32 cellular contexts compared by ENCODE assay signal in the genomic region with DNA sequence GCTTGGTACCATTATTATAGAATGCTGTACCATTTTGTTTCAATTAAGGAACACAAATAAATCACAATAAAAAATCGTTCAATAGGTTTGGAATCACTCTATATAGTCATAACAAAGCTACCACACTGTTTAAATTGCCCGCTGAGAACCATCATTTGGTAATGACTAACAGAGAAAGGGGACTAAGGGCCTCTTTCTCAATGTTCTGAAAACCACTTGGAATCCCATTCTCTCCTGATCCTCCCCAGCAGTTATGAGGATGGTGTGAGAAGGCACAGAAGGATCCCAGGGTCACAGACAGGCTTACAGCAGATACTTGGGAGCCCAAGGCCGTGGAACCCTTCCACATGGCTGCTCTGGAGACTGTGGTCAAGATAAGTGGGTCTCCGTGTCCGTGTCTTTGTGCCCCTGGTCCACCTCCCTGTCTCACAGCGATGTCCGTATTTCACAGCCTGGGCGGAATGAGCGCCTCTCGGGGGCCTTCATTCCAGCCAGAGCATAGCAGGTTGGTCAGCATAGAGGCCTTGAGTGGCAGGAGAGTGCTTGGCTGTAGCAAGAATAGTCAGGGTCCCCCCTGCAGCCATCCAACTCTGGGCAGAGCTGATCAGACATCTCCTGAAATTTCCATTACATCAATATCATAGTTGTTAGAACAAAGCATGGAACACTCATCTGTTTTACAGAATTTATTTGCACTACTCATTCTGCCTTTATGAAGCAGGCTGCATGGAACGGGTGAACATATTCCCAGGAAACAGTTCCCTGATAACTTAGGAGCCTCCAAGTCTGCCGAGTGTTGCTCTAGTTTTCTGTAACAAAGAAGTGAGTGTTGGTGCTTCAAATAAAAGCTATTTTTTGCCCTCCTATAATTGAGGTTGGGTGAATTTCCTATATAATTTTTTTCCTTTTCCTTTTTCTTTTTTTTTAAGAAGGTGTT.
DNase-seq lines count a peak whose midpoint lies in the region; ATAC-seq and TF ChIP-seq lines count a peak whose summit lies in the region.
"Had no signal": no experiment of that assay in that cellular context is flagged by ENCODE, and none has a peak within 500 bp of the region (broad histone marks: within the 10 kb centered on the region; RNA-seq: fewer than 3 reads in every experiment).

No MANE protein-coding gene starts in this region.

- no peak overlapping the region for H2BK5ac ChIP-seq in neuronal stem cell (ENCODE audit: low read length)

- H4K91ac ChIP-seq in neuronal stem cell (ENCODE audit: low read depth, low read length, poor library complexity), result no peak overlapping the region

- H3K36me3 ChIP-seq in right atrium auricular region, result no peaks in the 10 kb centered on the region
- no peaks in the 10 kb centered on the region for H3K36me3 ChIP-seq in neuronal stem cell (replicated peaks in 1 of 2; ENCODE audit: control insufficient read depth in 2 of 2, insufficient read depth in 2 of 2, low read length in 2 of 2)
- H3K36me3 ChIP-seq: HAP-1, MG63, ovary, vagina had no signal

- H3K18ac ChIP-seq in neuronal stem cell (ENCODE audit: low read length), result peak overlapping the region; percentile 85

- H3K27ac ChIP-seq in right atrium auricular region, result peak overlapping the region in 1 of 2 donors; percentile 5
- H3K27ac ChIP-seq in neuronal stem cell (replicated peaks; ENCODE audit: low read length), result no peak overlapping the region
- H3K27ac ChIP-seq: ovary, PC-9, vagina had no signal

- H3K79me1 ChIP-seq in neuronal stem cell (ENCODE audit: low read depth, low read length), result no peaks in the 10 kb centered on the region

- no peak overlapping the region for H2BK15ac ChIP-seq in neuronal stem cell (ENCODE audit: low read length)

- no peak for TF ChIP-seq CTCF in right atrium auricular region (IDR thresholded peaks at IDR 0.05)

- H2BK120ac ChIP-seq in neuronal stem cell (ENCODE audit: low read depth, low read length), result no peak overlapping the region

- H3K9me3 ChIP-seq in right atrium auricular region (no peaks in the 10 kb centered on the region), neuronal stem cell (replicated peaks in 1 of 2; ENCODE audit: control insufficient read depth in 2 of 2, insufficient read depth in 1 of 2, low read depth in 1 of 2, low read length in 2 of 2) (peaks cover 0 to 5% of the 10 kb centered on the region in 2 donors)
- H3K9me3 ChIP-seq: HAP-1, MG63, mucosa of descending colon, ovary, vagina had no signal

- no peak overlapping the region for H2BK12ac ChIP-seq in neuronal stem cell (ENCODE audit: low read length)

- no peak overlapping the region for H3K23ac ChIP-seq in neuronal stem cell (ENCODE audit: low read depth, low read length, poor library complexity)

- H4K8ac ChIP-seq in neuronal stem cell (ENCODE audit: low read depth, low read length), result no peak overlapping the region

- no peak overlapping the region for H3K4me3 ChIP-seq in right atrium auricular region
- no peak overlapping the region for H3K4me3 ChIP-seq in neuronal stem cell (ENCODE audit: low read length in 2 of 2)
- H3K4me3 ChIP-seq: coronary artery, HAP-1, MG63, mucosa of descending colon, ovary, PC-9, vagina had no signal

- DNase-seq in Right ventricle myocardium superior (no peak), right atrium auricular region (ENCODE audit: low spot score) (no peak), left cardiac atrium (no peak), neuronal stem cell (ENCODE audit: low spot score) (no peak), cerebellar cortex (ENCODE audit: low spot score) (no peak)
- DNase-seq in activated effector memory CD4-positive, alpha-beta T cell treated with Interleukin-2 at 50 U/mL for 16 hours, result no peak
- DNase-seq: activated CD4-positive, alpha-beta T cell treated with anti-CD3 and anti-CD28 coated beads, Interleukin-2, amount 10 ng/mL, durations not matched to agents 24 days and 14 days; activated gamma-delta T cell treated with Interleukin-2 at 50 U/mL for 16 hours; activated T-cell treated with anti-CD3 and anti-CD28 coated beads, Interleukin-2, amount 50 U/mL, for 1 hour; AML-193; CD8-positive, alpha-beta T cell; effector memory CD8-positive, alpha-beta T cell; foreskin melanocyte; hippocampal formation; KBM-7; MG63; mucosa of descending colon; NCI-H1417; NCI-H2081; NCI-H2227 treated with DMSO at 0.1 percent for 48 hours; NCI-H526 treated with DMSO at 0.1 percent for 48 hours; ovary; SIG-M5; stimulated activated CD4-positive, alpha-beta T cell treated with anti-CD3 and anti-CD28 coated beads, Interleukin-4, amount 100 ng/mL, for 24 hours; T1000 had no signal

- H3K4me1 ChIP-seq in right atrium auricular region, result peaks cover 0 to 7% of the 10 kb centered on the region in 2 donors
- peaks cover 3 to 21% of the 10 kb centered on the region in 2 donors for H3K4me1 ChIP-seq in neuronal stem cell (ENCODE audit: control insufficient read depth in 2 of 2, insufficient read depth in 1 of 2, low read depth in 1 of 2, low read length in 2 of 2)
- H3K4me1 ChIP-seq: HAP-1, vagina had no signal

- no peak overlapping the region for H3K4ac ChIP-seq in neuronal stem cell (ENCODE audit: low read length)

- intact Hi-C loops in Right ventricle myocardium superior (cut with DNase I), result no loop called here
- intact Hi-C loops in left cardiac atrium (cut with DNase I), result no loop called here

- H3K27me3 ChIP-seq in right atrium auricular region, result no peaks in the 10 kb centered on the region
- H3K27me3 ChIP-seq in neuronal stem cell (ENCODE audit: control insufficient read depth in 3 of 3, insufficient read depth in 3 of 3, low read depth in 1 of 3, low read length in 3 of 3), result no peaks in the 10 kb centered on the region
- H3K27me3 ChIP-seq: MG63, ovary, vagina had no signal

- no CpG with 5 or more reads among the region's 12 CpGs for WGBS in neuronal stem cell (ENCODE audit: extremely low coverage in 2 of 2, insufficient read length in 2 of 2, insufficient replicate concordance in 1 of 2), 2 donors

- H3K4me2 ChIP-seq in neuronal stem cell (ENCODE audit: insufficient read depth, low read length, poor library complexity, severe bottlenecking), result no peak overlapping the region
- H3K4me2 ChIP-seq: PC-9 had no signal

- peak overlapping the region; percentile 16 for H2AFZ ChIP-seq in neuronal stem cell (ENCODE audit: low read length)
- H2AFZ ChIP-seq: PC-9 had no signal

- no peak overlapping the region for H2AK5ac ChIP-seq in neuronal stem cell (ENCODE audit: low read depth, low read length)

- ATAC-seq in Right ventricle myocardium superior (ENCODE audit: poor library complexity) (peak; percentile 38), left cardiac atrium (peak; percentile 38 to 44), GM21515 (IDR thresholded peaks at IDR 0.05; ENCODE audit: unreplicated experiment) (no peak), HG03039 (IDR thresholded peaks at IDR 0.05; ENCODE audit: unreplicated experiment) (no peak)
- ATAC-seq: CD8-positive, alpha-beta T cell; effector memory CD8-positive, alpha-beta T cell; mucosa of descending colon; stimulated activated effector memory CD8-positive, alpha-beta T cell treated with anti-CD3 and anti-CD28 coated beads, Interleukin-12 subunit alpha, Interleukin-12 subunit beta, amount 100 ng/mL, for 72 hours had no signal

- H3K9ac ChIP-seq in neuronal stem cell (ENCODE audit: low read depth, low read length, poor library complexity), result no peak overlapping the region

- H3K14ac ChIP-seq in neuronal stem cell (ENCODE audit: low read length), result no peak overlapping the region

Comparison
In these comparisons a context has a peak if more than half of its experiments do, and no peak if none do; other contexts are left out.
1. ATAC-seq: peak in Right ventricle myocardium superior (single experiment) and left cardiac atrium (2 of 2); none in GM21515 (single experiment) and HG03039 (single experiment).